Comparison of ENCODE assay signal across 7 cellular contexts in the genomic region with DNA sequence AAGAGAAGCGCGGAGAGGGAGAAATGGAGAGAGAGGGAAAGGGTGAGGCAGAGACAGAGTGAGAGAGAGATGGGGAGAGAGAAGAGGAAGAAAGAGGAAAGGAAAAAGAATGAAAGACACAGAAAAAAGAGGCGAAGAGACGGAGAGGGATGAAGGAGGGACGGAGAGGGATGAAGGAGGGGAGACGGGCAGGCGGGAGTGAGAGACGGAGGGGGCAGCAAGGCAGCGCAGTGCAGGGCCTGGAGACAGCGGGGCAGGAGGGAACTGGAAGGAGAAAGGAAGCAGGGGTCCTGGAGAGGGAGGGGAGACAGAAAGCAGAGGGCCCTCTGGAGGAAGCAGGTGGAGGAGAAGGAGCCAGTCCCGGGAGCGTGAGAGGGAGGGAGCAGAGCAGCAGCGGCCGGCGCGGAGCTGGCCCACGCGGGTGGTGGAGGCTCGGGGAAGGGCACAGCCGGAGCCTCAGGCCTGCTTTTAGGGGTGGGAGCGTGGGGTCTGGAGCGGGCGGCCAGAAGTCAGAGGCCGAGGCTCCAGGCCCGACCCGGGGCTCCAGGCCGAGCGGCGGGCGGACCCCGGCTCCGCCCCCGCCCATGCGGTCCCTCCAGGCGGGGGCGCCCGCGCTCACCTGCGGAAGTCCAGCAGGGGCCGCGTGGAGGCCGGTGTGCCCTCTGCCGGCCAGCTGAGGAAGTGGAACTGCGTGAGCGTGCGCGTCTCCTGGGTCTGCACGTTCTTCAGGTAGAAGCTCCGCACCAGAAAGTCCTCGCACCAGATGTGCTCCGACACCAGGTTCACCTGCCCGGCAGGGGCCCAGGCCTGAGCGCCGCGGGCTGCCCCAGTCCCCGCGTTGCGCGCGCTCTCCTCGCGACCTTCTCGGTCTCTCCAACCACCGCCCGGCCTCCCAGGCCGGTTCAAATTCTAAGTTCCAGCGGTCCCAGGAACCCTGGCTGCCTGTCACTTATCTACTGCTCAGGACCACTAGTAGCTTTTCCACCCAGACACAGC. TPM values are rescaled to one million over a fixed set of nuclear protein-coding genes. Genes with fewer than 3 reads are reported as not detected.
A peak's percentile ranks its signal among the peaks of the same experiment; 100 is the strongest.
DNase-seq lines count a peak whose midpoint lies in the region; ATAC-seq and TF ChIP-seq lines count a peak whose summit lies in the region.

No MANE protein-coding gene starts in this region.

- no peak overlapping the region for H3K9ac ChIP-seq in smooth muscle cell (ENCODE audit: low read depth)

- H3K4me3 ChIP-seq in brain microvascular endothelial cell (ENCODE audit: low read depth, low read length) (peak overlapping the region; percentile 57), smooth muscle cell (peak overlapping the region; percentile 70)

- no peaks in the 10 kb centered on the region for H3K79me2 ChIP-seq in smooth muscle cell (ENCODE audit: low read depth)

- DNase-seq in GM13976 (ENCODE audit: low spot score) = peak; percentile 99
- peak; percentile 54 for DNase-seq in NCI-H1694 (lab: John Stamatoyannopoulos, UW)
- peak; percentile 90 for DNase-seq in UCSD-AML1 (lab: John Stamatoyannopoulos, UW; ENCODE audit: unreplicated experiment)
- DNase-seq in brain microvascular endothelial cell = peak; percentile 60
- DNase-seq in iPS-NIHi7 (ENCODE audit: extremely low spot score) = peak; percentile 94
- peak; percentile 52 for DNase-seq in smooth muscle cell (lab: John Stamatoyannopoulos, UW; ENCODE audit: unreplicated experiment)

- H3K36me3 ChIP-seq in brain microvascular endothelial cell (replicated peaks) (no peaks in the 10 kb centered on the region), smooth muscle cell (ENCODE audit: low read depth) (no peaks in the 10 kb centered on the region)

- H3K4me2 ChIP-seq in smooth muscle cell = peak overlapping the region; percentile 89

- H3K27me3 ChIP-seq in brain microvascular endothelial cell (replicated peaks) (no peaks in the 10 kb centered on the region), smooth muscle cell (ENCODE audit: low read depth) (no peaks in the 10 kb centered on the region)

- peak overlapping the region; percentile 93 for H2AFZ ChIP-seq in smooth muscle cell (ENCODE audit: low read depth)

- H3K9me3 ChIP-seq in smooth muscle cell (replicated peaks; ENCODE audit: low read depth) = no peaks in the 10 kb centered on the region

- no peaks in the 10 kb centered on the region for H4K20me1 ChIP-seq in smooth muscle cell (ENCODE audit: low read depth)

- H3F3A ChIP-seq in smooth muscle cell (ENCODE audit: low read depth) = no peaks in the 10 kb centered on the region

- TF ChIP-seq CTCF in GM13976 (IDR thresholded peaks at IDR 0.05; ENCODE audit: borderline replicate concordance, control extremely low read depth, extremely low read depth, insufficient read depth, missing control alignments) (peak; percentile 100), brain microvascular endothelial cell (IDR thresholded peaks at IDR 0.05; ENCODE audit: low read depth, low read length, missing control alignments) (peak; percentile 82), smooth muscle cell (IDR thresholded peaks at IDR 0.05; ENCODE audit: borderline replicate concordance, insufficient read depth, poor library complexity, severe bottlenecking) (peak; percentile 92)

- H3K27ac ChIP-seq in brain microvascular endothelial cell (no peak overlapping the region), smooth muscle cell (ENCODE audit: low read depth) (no peak overlapping the region)

- in situ Hi-C loops in GM13976 (cut with MboI; ENCODE audit: low sequenced_read_pairs, unreplicated experiment) = loop anchor here (25.0 kb wide), 1 partner anchor 132 kb away; the partner anchor contains the start of genes NHEJ1 and SLC23A3
- in situ Hi-C loops in brain microvascular endothelial cell (cut with HindIII; ENCODE audit: low pct_ligation_motif_present, low sequenced_read_pairs) = no loop called here

- H3K4me1 ChIP-seq in smooth muscle cell (ENCODE audit: low read depth) = no peaks in the 10 kb centered on the region

- WGBS in smooth muscle cell (ENCODE audit: low lambda C conversion rate) = 11% methylated on average over 40 of the region's 67 CpGs

- ATAC-seq in HG02759 (IDR thresholded peaks at IDR 0.05; ENCODE audit: unreplicated experiment) = peak; percentile 87

RNA-seq across cellular contexts. Expression of gene PTPRN, which starts 14.5 kb away (rescaled TPM):
- total RNA-seq in smooth muscle cell = 10.7 and 19.4 TPM in 2 replicates
- 31.1 and 36.4 TPM in 2 replicates for polyA plus RNA-seq in smooth muscle cell

RNA-seq across cellular contexts. Expression of gene DNAJB2, which starts 15.5 kb away (rescaled TPM):
- 37.2 and 52.4 TPM in 2 replicates for total RNA-seq in smooth muscle cell
- 14.3 and 24.2 TPM in 2 replicates for polyA plus RNA-seq in smooth muscle cell

RNA-seq across cellular contexts. Expression of gene RESP18, which starts 37.9 kb away (rescaled TPM):
- not detected in 2 replicates for total RNA-seq in smooth muscle cell
- not detected in 2 replicates for polyA plus RNA-seq in smooth muscle cell

RNA-seq across cellular contexts. Expression of gene TUBA4A, which starts 40.9 kb away (rescaled TPM):
- 44.0 and 53.2 TPM in 2 replicates for total RNA-seq in smooth muscle cell
- polyA plus RNA-seq in smooth muscle cell = 29.4 and 86.5 TPM in 2 replicates

RNA-seq across cellular contexts. Expression of gene TUBA4B, which starts 41.6 kb away (rescaled TPM):
- not detected in 2 replicates for total RNA-seq in smooth muscle cell
- not detected in 2 replicates for polyA plus RNA-seq in smooth muscle cell
